In the genomic region with DNA sequence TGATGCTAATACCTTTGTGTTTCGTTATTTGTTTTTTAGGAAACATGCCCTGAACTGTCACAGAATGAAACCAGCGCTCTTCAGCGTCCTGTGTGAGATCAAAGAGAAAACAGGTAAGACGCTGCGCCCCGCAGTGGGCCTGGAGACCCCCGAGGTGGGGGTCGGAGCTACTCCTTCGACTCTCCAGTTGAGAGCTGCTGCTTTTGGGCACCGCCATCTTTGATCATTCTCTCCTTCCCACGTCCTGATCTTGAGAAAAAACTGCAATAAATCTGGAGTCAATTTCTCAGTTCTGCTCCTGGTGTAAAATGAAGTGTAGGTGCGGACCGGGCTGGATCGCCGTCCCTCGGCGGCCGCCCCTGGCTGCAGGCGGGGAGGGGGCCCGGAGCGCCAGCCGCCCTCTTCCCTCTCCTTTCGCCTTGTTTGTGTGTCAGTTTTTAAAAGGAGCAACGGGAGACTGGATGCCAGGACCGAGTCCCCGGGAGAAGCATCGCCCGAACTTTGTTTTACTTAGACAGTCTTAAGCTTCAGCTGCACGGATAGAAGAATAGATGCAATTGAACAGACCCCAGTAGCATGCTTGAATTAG, we compare ENCODE assay signal across 8 cellular contexts. TPM values are rescaled to one million over a fixed set of nuclear protein-coding genes. Genes with fewer than 3 reads are reported as not detected.
DNase-seq lines count a peak whose midpoint lies in the region; ATAC-seq and TF ChIP-seq lines count a peak whose summit lies in the region.

No MANE protein-coding gene starts in this region.

- peak overlapping the region; percentile 98 for H3K4me3 Mint-ChIP-seq in neural progenitor cell

- H3K27me3 ChIP-seq in SJCRH30 (no peaks in the 10 kb centered on the region), esophagus muscularis mucosa (no peaks in the 10 kb centered on the region), neural progenitor cell (peaks cover 7% of the 10 kb centered on the region)

- peaks cover 52% of the 10 kb centered on the region for H4K20me1 ChIP-seq in neural progenitor cell (ENCODE audit: low read depth)

- H3K27ac ChIP-seq in SJCRH30 (peak overlapping the region; percentile 12; the same call in 1 of the 2 replicates), esophagus muscularis mucosa (replicated peaks in 1 of 4) (peak overlapping the region; percentile 88 to 96 (median 92)), neural progenitor cell (peak overlapping the region; percentile 18)

- peaks cover 5% of the 10 kb centered on the region for H3K36me3 Mint-ChIP-seq in neural progenitor cell

- peak overlapping the region; percentile 79 for H3K4me2 ChIP-seq in neural progenitor cell

- H3K4me1 Mint-ChIP-seq in neural progenitor cell = peaks cover 59% of the 10 kb centered on the region

- no peak for TF ChIP-seq CTCF in esophagus muscularis mucosa (IDR thresholded peaks at IDR 0.05)
- no peak for TF ChIP-seq CTCF in neural progenitor cell (IDR thresholded peaks at IDR 0.05)

- no peaks in the 10 kb centered on the region for H3K9me3 Mint-ChIP-seq in neural progenitor cell

- peaks cover 3% of the 10 kb centered on the region for H3K27me3 Mint-ChIP-seq in neural progenitor cell (ENCODE audit: insufficient read depth, low read depth)

- H3K4me1 ChIP-seq in SJCRH30 (peaks cover 41% of the 10 kb centered on the region), esophagus muscularis mucosa (peaks cover 29 to 60% (median 57%) of the 10 kb centered on the region in 4 donors), neural progenitor cell (peaks cover 47% of the 10 kb centered on the region)

- H3K79me2 ChIP-seq in neural progenitor cell (ENCODE audit: low read depth) = peaks cover 59% of the 10 kb centered on the region

- no peak overlapping the region for H3K9ac ChIP-seq in neural progenitor cell

- 14% methylated on average over 29 of the region's 29 CpGs for WGBS in esophagus muscularis mucosa

- peaks cover 72% of the 10 kb centered on the region for H3F3A ChIP-seq in neural progenitor cell (ENCODE audit: low read depth)

- H3K4me3 ChIP-seq in SJCRH30 (peak overlapping the region; percentile 89), esophagus muscularis mucosa (peak overlapping the region; percentile 78 to 96 (median 92)), neural progenitor cell (peak overlapping the region; percentile 92)

- H3K9me3 ChIP-seq in SJCRH30 (replicated peaks) (no peaks in the 10 kb centered on the region), esophagus muscularis mucosa (no peaks in the 10 kb centered on the region), neural progenitor cell (ENCODE audit: low read depth) (no peaks in the 10 kb centered on the region)

- TF ChIP-seq EP300 in esophagus muscularis mucosa (IDR thresholded peaks at IDR 0.05) = no peak

- peak overlapping the region; percentile 86 for H3K27ac Mint-ChIP-seq in neural progenitor cell

- ATAC-seq in esophagus mucosa (no peak), HG03521 (IDR thresholded peaks at IDR 0.05; ENCODE audit: unreplicated experiment) (no peak), HG02798 (IDR thresholded peaks at IDR 0.05; ENCODE audit: poor library complexity, unreplicated experiment) (no peak)

- H3K36me3 ChIP-seq in SJCRH30 (peaks cover 39% of the 10 kb centered on the region), esophagus muscularis mucosa (no peaks in the 10 kb centered on the region), neural progenitor cell (no peaks in the 10 kb centered on the region)

- intact Hi-C loops in esophagus muscularis mucosa (cut with DNase I) = loop anchor here (5.0 kb wide), 2 partner anchors 41 to 144 kb away; a partner anchor contains a TSS

- H2AFZ ChIP-seq in neural progenitor cell (replicated peaks) = no peak overlapping the region

- TF ChIP-seq POLR2A in esophagus muscularis mucosa (IDR thresholded peaks at IDR 0.05; ENCODE audit: low read depth) = no peak

- DNase-seq in DMS 273 (lab: John Stamatoyannopoulos, UW; ENCODE audit: unreplicated experiment) (peak; percentile 64), DMS 273 treated with DMSO at 0.1 percent for 48 hours (lab: John Stamatoyannopoulos, UW) (no peak), SJCRH30 (peak in 1 of 2 experiments; percentile 29), esophagus muscularis mucosa (ENCODE audit: extremely low spot score) (no peak), neural progenitor cell (ENCODE audit: low spot score) (peak; percentile 83)

RNA-seq across cellular contexts. Expression of a gene that starts 1.4 kb away (rescaled TPM):
- total RNA-seq in SJCRH30 (2014; rRNA removed; shearing (Covaris generic)) = 69.5 and 75.9 TPM in 2 replicates
- 10 to 100 TPM; 50.1 to 82.4 (median 54.3) TPM for total RNA-seq in esophagus muscularis mucosa
- total RNA-seq in neural progenitor cell (ENCODE audit: low replicate concordance) = 71.7 and 99.5 TPM in 2 replicates
- 13.8 TPM for total RNA-seq in esophagus mucosa

RNA-seq across cellular contexts. Expression of a gene that starts 41.6 kb away (rescaled TPM):
- total RNA-seq in SJCRH30 (2014; rRNA removed; shearing (Covaris generic)) = 103 and 109 TPM in 2 replicates
- 100 to 1,000 TPM in 1 of 4 donors, 10 to 100 TPM in 3; 84.3 to 103 (median 93.4) TPM for total RNA-seq in esophagus muscularis mucosa
- 53.9 and 56.6 TPM in 2 replicates for total RNA-seq in neural progenitor cell (ENCODE audit: low replicate concordance)
- total RNA-seq in esophagus mucosa = 57.1 TPM

Comparison
In these comparisons a context has a peak if more than half of its experiments do, and no peak if none do; other contexts are left out.
1. DNase-seq: peak in DMS 273 (single experiment) and neural progenitor cell (single experiment); none in DMS 273 treated with DMSO at 0.1 percent for 48 hours (single experiment) and esophagus muscularis mucosa (single experiment).
2. H3K27ac ChIP-seq: peak in every context shown above with its lines; median percentile 92 in esophagus muscularis mucosa; 18 in neural progenitor cell; 12 in SJCRH30.
3. Peak in every context shown above with its lines, with median percentiles within 50 percentile points of each other: H3K4me3 ChIP-seq.